In the genomic region with DNA sequence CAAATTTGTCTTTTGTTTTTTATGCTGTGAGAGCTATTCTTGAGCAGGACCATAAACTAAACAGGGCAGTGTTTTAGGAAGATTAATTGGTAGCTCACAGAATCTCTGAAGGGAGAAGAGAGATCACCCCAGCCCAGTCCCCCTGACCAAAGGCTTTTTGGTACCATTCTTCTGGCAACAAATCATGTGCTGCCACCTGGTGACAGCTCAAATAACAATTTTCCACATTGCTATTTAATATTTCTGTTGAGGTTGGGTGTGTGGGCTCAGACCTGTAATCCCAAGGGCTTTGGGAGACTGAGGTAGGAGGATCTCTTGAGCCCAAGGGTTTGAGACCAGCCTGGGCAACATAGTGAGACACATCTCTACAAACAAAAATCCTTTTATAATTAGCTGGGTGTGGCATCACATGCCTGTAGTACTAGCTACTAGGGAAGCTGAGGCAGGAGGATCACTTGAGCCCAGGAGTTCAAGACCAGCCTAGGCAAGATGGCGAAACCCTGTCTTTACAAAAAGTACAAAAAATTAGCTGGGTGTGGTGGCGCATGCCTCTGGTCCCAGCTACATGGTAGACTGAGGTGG, we compare ENCODE assay signal across 8 cellular contexts. TPM values are rescaled to one million over a fixed set of nuclear protein-coding genes. Genes with fewer than 3 reads are reported as not detected.
DNase-seq lines count a peak whose midpoint lies in the region; ATAC-seq, FAIRE-seq and TF ChIP-seq lines count a peak whose summit lies in the region.

No MANE protein-coding gene starts in this region.

- no peak overlapping the region for H2AFZ ChIP-seq in smooth muscle cell (ENCODE audit: low read depth)

- FAIRE-seq in D721Med (lab: Jason Lieb, UNC) (no peak), RCC 7860 (lab: Jason Lieb, UNC) (no peak)

- H3K9ac ChIP-seq in NT2/D1 (ENCODE audit: insufficient read length, low read depth) (no peak overlapping the region), smooth muscle cell (ENCODE audit: low read depth) (no peak overlapping the region)

- H3K36me3 Mint-ChIP-seq in HFFc6 (ENCODE audit: low read depth): no peaks in the 10 kb centered on the region

- H3F3A ChIP-seq in smooth muscle cell (ENCODE audit: low read depth): no peaks in the 10 kb centered on the region

- H3K4me3 ChIP-seq in NT2/D1 (ENCODE audit: insufficient read length, low read depth) (no peak overlapping the region), smooth muscle cell (no peak overlapping the region)

- H3K27me3 Mint-ChIP-seq in HFFc6 (ENCODE audit: insufficient read depth): peaks cover 2% of the 10 kb centered on the region; the same call in 1 of the 2 replicates

- no peaks in the 10 kb centered on the region for H3K9me3 Mint-ChIP-seq in HFFc6

- H4K20me1 ChIP-seq in smooth muscle cell (ENCODE audit: low read depth): no peaks in the 10 kb centered on the region

- 72% methylated on average over 2 of the region's 2 CpGs for WGBS in smooth muscle cell (ENCODE audit: low lambda C conversion rate)

- H3K4me1 Mint-ChIP-seq in HFFc6 (ENCODE audit: low read depth): no peaks in the 10 kb centered on the region

- no peak overlapping the region for H3K4me3 Mint-ChIP-seq in HFFc6

- no peak overlapping the region for H3K27ac ChIP-seq in smooth muscle cell (ENCODE audit: low read depth)

- H3K36me3 ChIP-seq in NT2/D1 (ENCODE audit: insufficient read depth, insufficient read length, low read length) (no peaks in the 10 kb centered on the region), smooth muscle cell (ENCODE audit: low read depth) (no peaks in the 10 kb centered on the region)

- H3K9me3 ChIP-seq in NT2/D1 (ENCODE audit: insufficient read depth, low read length) (peaks cover 16% of the 10 kb centered on the region; the same call in 1 of the 2 replicates), smooth muscle cell (replicated peaks; ENCODE audit: low read depth) (no peaks in the 10 kb centered on the region)

- H3K27me3 ChIP-seq in NT2/D1 (ENCODE audit: insufficient read depth, insufficient read length) (peaks cover 14% of the 10 kb centered on the region), smooth muscle cell (ENCODE audit: low read depth) (peaks cover 8% of the 10 kb centered on the region)

- H3K27ac Mint-ChIP-seq in HFFc6: no peak overlapping the region

- no peak overlapping the region for H3K4me2 ChIP-seq in smooth muscle cell

- no peak for ATAC-seq in GM19328 (IDR thresholded peaks at IDR 0.05; ENCODE audit: unreplicated experiment)

- no peaks in the 10 kb centered on the region for H3K79me2 ChIP-seq in smooth muscle cell (ENCODE audit: low read depth)

- DNase-seq in D721Med (ENCODE audit: insufficient read length, low spot score) (no peak), HFFc6 (peak; percentile 51), NT2/D1 (ENCODE audit: low read depth, low spot score) (peak; percentile 64), germinal center (ENCODE audit: low spot score) (peak; percentile 55), smooth muscle cell (lab: John Stamatoyannopoulos, UW; ENCODE audit: unreplicated experiment) (no peak), RCC 7860 (ENCODE audit: low spot score) (no peak)
- peak; percentile 43 for DNase-seq in activated gamma-delta T cell treated with anti-CD3 and anti-CD28 coated beads, Interleukin-2, amount 50 U/mL, for 16 hours (ENCODE audit: low read depth)

- H3K4me1 ChIP-seq in NT2/D1 (ENCODE audit: insufficient read depth, insufficient read length): peaks cover 3% of the 10 kb centered on the region
- H3K4me1 ChIP-seq in smooth muscle cell (ENCODE audit: low read depth): peaks cover 11% of the 10 kb centered on the region

- TF ChIP-seq CTCF in D721Med (IDR thresholded peaks at IDR 0.05; ENCODE audit: insufficient read depth, missing control alignments) (peak; percentile 84), HFFc6 (IDR thresholded peaks at IDR 0.05) (peak; percentile 81), smooth muscle cell (IDR thresholded peaks at IDR 0.05; ENCODE audit: borderline replicate concordance, insufficient read depth, poor library complexity, severe bottlenecking) (peak; percentile 48)

RNA-seq across cellular contexts. Expression of gene TESK2, which starts 2.2 kb away (rescaled TPM):
- 1 to 10 TPM in 2 of 6 experiments, under 1 TPM in 4; 0.54 to 1.4 (median 0.82) TPM for total RNA-seq in HFFc6 (2021; fragmentation: NEBNext Ultra II Directional; extraction: Animal tissue kit (Norgen Biotek cat#: 25700))
- 3.4 and 4.3 TPM in 2 replicates for total RNA-seq in smooth muscle cell
- polyA plus RNA-seq in smooth muscle cell: 1.3 and 2.3 TPM in 2 replicates

RNA-seq across cellular contexts. Expression of gene CCDC163, which starts 6.7 kb away (rescaled TPM):
- total RNA-seq in HFFc6 (2021; fragmentation: NEBNext Ultra II Directional; extraction: Animal tissue kit (Norgen Biotek cat#: 25700)): 1 to 10 TPM; 1.3 to 2.4 (median 1.7) TPM
- total RNA-seq in smooth muscle cell: 0.18 and 2.4 TPM in 2 replicates
- 1.3 and 2.1 TPM in 2 replicates for polyA plus RNA-seq in smooth muscle cell

RNA-seq across cellular contexts. Expression of gene MMACHC, which starts 6.9 kb away (rescaled TPM):
- 10 to 100 TPM; 11.1 to 12.9 (median 12.4) TPM for total RNA-seq in HFFc6 (2021; fragmentation: NEBNext Ultra II Directional; extraction: Animal tissue kit (Norgen Biotek cat#: 25700))
- 2.5 and 3.0 TPM in 2 replicates for total RNA-seq in smooth muscle cell
- polyA plus RNA-seq in smooth muscle cell: 1.3 and 1.8 TPM in 2 replicates

RNA-seq across cellular contexts. Expression of gene PRDX1, which starts 28.5 kb away (rescaled TPM):
- 1,000 to 10,000 TPM in 3 of 6 experiments, 100 to 1,000 TPM in 3; 798 to 1,123 (median 999) TPM for total RNA-seq in HFFc6 (2021; fragmentation: NEBNext Ultra II Directional; extraction: Animal tissue kit (Norgen Biotek cat#: 25700))
- 299 and 303 TPM in 2 replicates for total RNA-seq in smooth muscle cell
- polyA plus RNA-seq in smooth muscle cell: 369 and 409 TPM in 2 replicates

RNA-seq across cellular contexts. Expression of gene AKR1A1, which starts 57.4 kb away (rescaled TPM):
- total RNA-seq in HFFc6 (2021; fragmentation: NEBNext Ultra II Directional; extraction: Animal tissue kit (Norgen Biotek cat#: 25700)): 100 to 1,000 TPM; 105 to 125 (median 119) TPM
- 64.1 and 91.4 TPM in 2 replicates for total RNA-seq in smooth muscle cell
- polyA plus RNA-seq in smooth muscle cell: 135 and 148 TPM in 2 replicates

Comparison
In these comparisons a context has a peak if more than half of its experiments do, and no peak if none do; other contexts are left out.
1. DNase-seq: peak in HFFc6 (single experiment), NT2/D1 (single experiment), activated gamma-delta T cell treated with anti-CD3 and anti-CD28 coated beads, Interleukin-2, amount 50 U/mL, for 16 hours (single experiment) and germinal center (single experiment); none in D721Med (single experiment), smooth muscle cell (single experiment) and RCC 7860 (single experiment).
2. Peak in every context shown above with its lines, with median percentiles within 50 percentile points of each other: CTCF ChIP-seq.